In the genomic region with DNA sequence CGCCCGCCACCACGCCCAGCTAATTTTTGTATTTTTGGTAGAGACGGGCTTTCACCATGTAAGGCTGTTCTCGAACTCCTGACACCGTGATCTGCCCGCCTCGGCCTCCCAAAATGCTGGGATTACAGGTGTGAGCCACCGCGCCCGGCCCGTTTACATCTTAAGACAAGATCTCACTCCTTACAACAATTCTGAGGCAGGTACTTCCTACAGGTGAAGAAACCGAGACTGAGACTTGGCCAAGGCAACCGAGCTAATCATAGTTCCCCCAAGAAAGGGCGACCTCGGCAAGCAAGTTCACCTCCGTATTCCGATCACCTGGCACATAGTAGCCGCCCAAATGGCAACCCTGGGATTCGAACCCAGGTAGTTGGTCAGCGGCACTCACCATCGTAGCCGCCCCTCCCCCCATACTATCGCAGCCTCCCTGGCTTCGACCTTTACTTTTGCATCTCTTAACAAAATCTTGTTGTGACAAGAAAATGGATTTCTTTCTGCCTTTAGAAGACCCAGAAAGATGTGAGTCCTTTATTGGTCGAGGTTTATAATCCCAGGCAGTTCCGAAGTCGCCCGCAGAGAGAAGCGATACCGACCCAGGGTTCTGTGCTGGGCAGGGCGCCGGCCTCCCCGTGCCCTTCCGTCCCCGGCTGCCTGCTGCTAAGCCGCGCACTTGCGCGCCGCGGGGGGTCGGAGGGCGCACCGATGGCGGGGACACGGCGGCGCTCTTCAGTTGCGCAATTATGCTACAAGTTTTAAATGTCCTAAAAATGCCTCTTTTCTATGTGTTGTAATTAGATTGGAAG, we compare ENCODE assay signal across 8 cellular contexts. TPM values are rescaled to one million over a fixed set of nuclear protein-coding genes. Genes with fewer than 3 reads are reported as not detected.
DNase-seq lines count a peak whose midpoint lies in the region; ATAC-seq and TF ChIP-seq lines count a peak whose summit lies in the region.

No MANE protein-coding gene starts in this region.

- H3K9ac ChIP-seq in adipocyte (ENCODE audit: low read length) (peak overlapping the region; percentile 83), liver (ENCODE audit: low read depth in 1 of 2, low read length in 2 of 2) (peak overlapping the region; percentile 60 to 81)

- H3K36me3 ChIP-seq in adipocyte (ENCODE audit: control insufficient read depth, insufficient read depth, low read length, severe bottlenecking) (peaks cover 16% of the 10 kb centered on the region), liver (ENCODE audit: control insufficient read depth in 4 of 4, insufficient read depth in 3 of 4, low read depth in 1 of 4, low read length in 3 of 4) (no peaks in the 10 kb centered on the region), tibial nerve (peaks cover 0 to 12% (median 0%) of the 10 kb centered on the region in 3 donors)

- peak; percentile 21 for DNase-seq in activated T-cell treated with anti-CD3 and anti-CD28 coated beads, Interleukin-2, amount 50 U/mL, for 1 hour
- no peak for DNase-seq in activated T-cell treated with anti-CD3 and anti-CD28 coated beads for 4 hours
- DNase-seq in adipocyte (ENCODE audit: low read depth): peak; percentile 19
- DNase-seq in tibial nerve (ENCODE audit: low spot score in 2 of 2): peak in 1 of 2 donors; percentile 21
- no peak for DNase-seq in hypothalamus (lab: John Stamatoyannopoulos, UW)

- H3K4me1 ChIP-seq in adipocyte (ENCODE audit: control insufficient read depth, insufficient read depth, low read length) (peaks cover 34% of the 10 kb centered on the region), liver (ENCODE audit: control insufficient read depth in 4 of 4, insufficient read depth in 4 of 4, low read length in 3 of 4) (peaks cover 0 to 48% (median 27%) of the 10 kb centered on the region in 4 donors), tibial nerve (peaks cover 0 to 53% (median 17%) of the 10 kb centered on the region in 4 donors)

- TF ChIP-seq CTCF in liver (IDR thresholded peaks at IDR 0.05; ENCODE audit: low read depth, low read length, missing input control): peak; percentile 15
- no peak for TF ChIP-seq CTCF in tibial nerve (IDR thresholded peaks at IDR 0.05)

- TF ChIP-seq RAD21 in liver (IDR thresholded peaks at IDR 0.05): peak; percentile 46 to 68

- peak overlapping the region; percentile 82 to 84 for H3K27ac ChIP-seq in liver (ENCODE audit: low read depth in 1 of 2, low read length in 2 of 2)
- H3K27ac ChIP-seq in tibial nerve: peak overlapping the region in 3 of 4 donors; percentile 87 to 91 (median 90)

- peak in 1 of 2 donors; percentile 21 for TF ChIP-seq EP300 in tibial nerve (IDR thresholded peaks at IDR 0.05)

- WGBS in liver: 7% methylated on average over 50 of the region's 50 CpGs
- 9 to 15% methylated on average over 50 of the region's 50 CpGs for WGBS in tibial nerve, 2 donors

- no peak for TF ChIP-seq POLR2A in tibial nerve (IDR thresholded peaks at IDR 0.05)
- no peak for TF ChIP-seq POLR2A in GM18505 (IDR thresholded peaks at IDR 0.05; ENCODE audit: borderline replicate concordance, extremely low read depth, insufficient read depth, insufficient read length)

- H3K27me3 ChIP-seq in adipocyte (replicated peaks; ENCODE audit: control insufficient read depth, insufficient read depth, low read length): no peaks in the 10 kb centered on the region
- H3K27me3 ChIP-seq in liver (ENCODE audit: control insufficient read depth in 4 of 4, insufficient read depth in 4 of 4, low read length in 3 of 4): no peaks in the 10 kb centered on the region
- no peaks in the 10 kb centered on the region for H3K27me3 ChIP-seq in tibial nerve

- ATAC-seq in GM18870 (IDR thresholded peaks at IDR 0.05; ENCODE audit: unreplicated experiment) (no peak), GM18505 (IDR thresholded peaks at IDR 0.05; ENCODE audit: unreplicated experiment) (no peak)

- H3K4me3 ChIP-seq in adipocyte (ENCODE audit: low read length): peak overlapping the region; percentile 95
- H3K4me3 ChIP-seq in liver (ENCODE audit: low read depth in 1 of 3, low read length in 3 of 3): peak overlapping the region; percentile 47 to 92 (median 56)
- H3K4me3 ChIP-seq in tibial nerve: peak overlapping the region; percentile 47 to 98 (median 67)

- no peaks in the 10 kb centered on the region for H3K9me3 ChIP-seq in adipocyte (ENCODE audit: control insufficient read depth, low read length)
- H3K9me3 ChIP-seq in liver (ENCODE audit: control insufficient read depth in 4 of 4, low read length in 3 of 4): no peaks in the 10 kb centered on the region
- H3K9me3 ChIP-seq in tibial nerve: no peaks in the 10 kb centered on the region

TF ChIP-seq in liver, 16 proteins besides CTCF, POLR2A, EP300 and RAD21:
- TF ChIP-seq HNF4G (IDR thresholded peaks at IDR 0.05) (no peak), ATF3 (IDR thresholded peaks at IDR 0.05) (no peak), RXRA (IDR thresholded peaks at IDR 0.05) (peak; percentile 19 to 25), GABPA (IDR thresholded peaks at IDR 0.05 in 1 of 2, conservative IDR thresholded peaks at IDR 0.05 in 1 of 2) (no peak), SP1 (IDR thresholded peaks at IDR 0.05) (peak; percentile 33)
- TF ChIP-seq, protein P1, sequence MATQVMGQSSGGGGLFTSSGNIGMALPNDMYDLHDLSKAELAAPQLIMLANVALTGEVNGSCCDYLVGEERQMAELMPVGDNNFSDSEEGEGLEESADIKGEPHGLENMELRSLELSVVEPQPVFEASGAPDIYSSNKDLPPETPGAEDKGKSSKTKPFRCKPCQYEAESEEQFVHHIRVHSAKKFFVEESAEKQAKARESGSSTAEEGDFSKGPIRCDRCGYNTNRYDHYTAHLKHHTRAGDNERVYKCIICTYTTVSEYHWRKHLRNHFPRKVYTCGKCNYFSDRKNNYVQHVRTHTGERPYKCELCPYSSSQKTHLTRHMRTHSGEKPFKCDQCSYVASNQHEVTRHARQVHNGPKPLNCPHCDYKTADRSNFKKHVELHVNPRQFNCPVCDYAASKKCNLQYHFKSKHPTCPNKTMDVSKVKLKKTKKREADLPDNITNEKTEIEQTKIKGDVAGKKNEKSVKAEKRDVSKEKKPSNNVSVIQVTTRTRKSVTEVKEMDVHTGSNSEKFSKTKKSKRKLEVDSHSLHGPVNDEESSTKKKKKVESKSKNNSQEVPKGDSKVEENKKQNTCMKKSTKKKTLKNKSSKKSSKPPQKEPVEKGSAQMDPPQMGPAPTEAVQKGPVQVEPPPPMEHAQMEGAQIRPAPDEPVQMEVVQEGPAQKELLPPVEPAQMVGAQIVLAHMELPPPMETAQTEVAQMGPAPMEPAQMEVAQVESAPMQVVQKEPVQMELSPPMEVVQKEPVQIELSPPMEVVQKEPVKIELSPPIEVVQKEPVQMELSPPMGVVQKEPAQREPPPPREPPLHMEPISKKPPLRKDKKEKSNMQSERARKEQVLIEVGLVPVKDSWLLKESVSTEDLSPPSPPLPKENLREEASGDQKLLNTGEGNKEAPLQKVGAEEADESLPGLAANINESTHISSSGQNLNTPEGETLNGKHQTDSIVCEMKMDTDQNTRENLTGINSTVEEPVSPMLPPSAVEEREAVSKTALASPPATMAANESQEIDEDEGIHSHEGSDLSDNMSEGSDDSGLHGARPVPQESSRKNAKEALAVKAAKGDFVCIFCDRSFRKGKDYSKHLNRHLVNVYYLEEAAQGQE (IDR thresholded peaks at IDR 0.05): peak; percentile 8
- TF ChIP-seq, protein P2, sequence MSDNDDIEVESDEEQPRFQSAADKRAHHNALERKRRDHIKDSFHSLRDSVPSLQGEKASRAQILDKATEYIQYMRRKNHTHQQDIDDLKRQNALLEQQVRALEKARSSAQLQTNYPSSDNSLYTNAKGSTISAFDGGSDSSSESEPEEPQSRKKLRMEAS (IDR thresholded peaks at IDR 0.05): no peak
TF ChIP-seq in liver: peak in this region for 3.

RNA-seq across cellular contexts. Expression of gene FZD5, which starts 1.1 kb away (rescaled TPM):
- total RNA-seq in liver (10 to 100 TPM; 31.0 to 31.1 TPM), tibial nerve (1 to 10 TPM; 5.2 to 7.6 (median 6.7) TPM)
- polyA plus RNA-seq in liver: 10 to 100 TPM; 14.7 to 23.1 TPM

RNA-seq across cellular contexts. Expression of gene CCNYL1, which starts 59.4 kb away (rescaled TPM):
- total RNA-seq in liver (1 to 10 TPM; 7.6 to 8.8 TPM), tibial nerve (10 to 100 TPM in 3 of 4 donors, 1 to 10 TPM in 1; 9.4 to 15.9 (median 13.1) TPM)
- polyA plus RNA-seq in liver: 1 to 10 TPM; 5.8 to 9.3 TPM

Comparison
In these comparisons a context has a peak if more than half of its experiments do, and no peak if none do; other contexts are left out.
1. DNase-seq: peak in activated T-cell treated with anti-CD3 and anti-CD28 coated beads, Interleukin-2, amount 50 U/mL, for 1 hour (single experiment) and adipocyte (single experiment); none in activated T-cell treated with anti-CD3 and anti-CD28 coated beads for 4 hours (single experiment) and hypothalamus (0 of 51).
2. Peak in every context shown above with its lines, with median percentiles within 50 percentile points of each other: H3K4me3 ChIP-seq.